Comparison of ENCODE assay signal across 7 cellular contexts in the genomic region with DNA sequence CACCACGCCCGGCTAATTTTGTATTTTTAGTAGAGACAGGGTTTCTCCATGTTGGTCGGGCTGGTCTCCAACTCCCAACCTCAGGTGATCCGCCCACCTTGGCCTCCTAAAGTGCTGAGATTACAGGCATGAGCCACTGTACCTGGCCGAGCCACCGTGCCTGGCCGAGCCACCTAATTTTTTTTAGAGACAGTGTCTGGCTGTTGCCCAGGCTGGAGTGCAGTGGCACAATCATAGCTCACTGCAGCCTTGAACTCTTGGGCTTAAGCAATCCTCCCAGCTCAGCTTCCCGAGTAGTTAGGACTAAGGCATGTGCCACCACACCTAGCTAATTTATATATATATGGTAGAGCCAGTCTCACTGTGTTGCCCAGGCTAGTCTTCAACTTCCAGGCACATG. TPM values are rescaled to one million over a fixed set of nuclear protein-coding genes. Genes with fewer than 3 reads are reported as not detected.
DNase-seq lines count a peak whose midpoint lies in the region; ATAC-seq and TF ChIP-seq lines count a peak whose summit lies in the region.
"Not testable (repeated sequence)": the region's sequence is repeated elsewhere in the genome, so short reads cannot be mapped to it uniquely, and the experiment has no call there.

No MANE protein-coding gene starts in this region.

- H2AFZ ChIP-seq in OCI-LY7 (ENCODE audit: low read length), result not testable (repeated sequence)

- not testable (repeated sequence) for TF ChIP-seq CTCF in OCI-LY7 (conservative IDR thresholded peaks at IDR 0.05; ENCODE audit: low read length); body of pancreas (IDR thresholded peaks at IDR 0.05); left ventricle myocardium inferior (IDR thresholded peaks at IDR 0.05; ENCODE audit: borderline replicate concordance); psoas muscle (IDR thresholded peaks at IDR 0.05)

- intact Hi-C loops in CD4-positive, alpha-beta memory T cell (cut with micrococcal nuclease); OCI-LY7 (cut with micrococcal nuclease; ENCODE audit: unreplicated experiment); body of pancreas (cut with DNase I); left ventricle myocardium inferior (cut with micrococcal nuclease): not testable (repeated sequence)
- intact Hi-C loops in activated CD4-positive, alpha-beta memory T cell treated with anti-CD3 and anti-CD28 coated beads for 36 hours (cut with micrococcal nuclease), result loop anchor here (1.0 kb wide), 1 partner anchor 39 kb away; no protein-coding TSS in a partner anchor
- intact Hi-C loops in naive thymus-derived CD4-positive, alpha-beta T cell (cut with micrococcal nuclease), result loop anchor here in 1 of 2 donors (10.0 kb wide), 1 partner anchor 239 kb away; a partner anchor contains a TSS
- intact Hi-C loops in psoas muscle (cut with DNase I), result loop anchor here in 1 of 2 donors (10.0 kb wide), 1 partner anchor 59 kb away; no protein-coding TSS in a partner anchor

- peak overlapping the region in 1 of 8 donors; percentile 6 for H3K4me3 Mint-ChIP-seq in CD4-positive, alpha-beta memory T cell
- H3K4me3 Mint-ChIP-seq in activated CD4-positive, alpha-beta memory T cell treated with anti-CD3 and anti-CD28 coated beads for 36 hours; naive thymus-derived CD4-positive, alpha-beta T cell: not testable (repeated sequence)

- not testable (repeated sequence) for TF ChIP-seq POLR2A in body of pancreas (IDR thresholded peaks at IDR 0.05)

- peak overlapping the region in 4 of 7 donors; percentile 40 to 59 (median 51) for H3K27ac Mint-ChIP-seq in CD4-positive, alpha-beta memory T cell
- H3K27ac Mint-ChIP-seq in activated CD4-positive, alpha-beta memory T cell treated with anti-CD3 and anti-CD28 coated beads for 36 hours, result peak overlapping the region; percentile 13
- peak overlapping the region in 6 of 9 donors; percentile 4 to 76 (median 47) for H3K27ac Mint-ChIP-seq in naive thymus-derived CD4-positive, alpha-beta T cell

- DNase-seq in CD4-positive, alpha-beta memory T cell; OCI-LY7 (ENCODE audit: low spot score); activated CD4-positive, alpha-beta memory T cell treated with anti-CD3 and anti-CD28 coated beads for 36 hours; left ventricle myocardium inferior; naive thymus-derived CD4-positive, alpha-beta T cell: not testable (repeated sequence)
- peak; percentile 25 to 57 (median 44) for DNase-seq in body of pancreas
- peak in 1 of 2 donors; percentile 53 for DNase-seq in psoas muscle

- peaks cover 11% of the 10 kb centered on the region for H3K36me3 ChIP-seq in CD4-positive, alpha-beta memory T cell (ENCODE audit: insufficient read depth, low read length)
- H3K36me3 ChIP-seq in OCI-LY7 (ENCODE audit: insufficient read depth, low read length) (peaks cover 69% of the 10 kb centered on the region), left ventricle myocardium inferior (peaks cover 11% of the 10 kb centered on the region), psoas muscle (ENCODE audit: insufficient read depth in 1 of 2, low read depth in 1 of 2) (peaks cover 3 to 17% of the 10 kb centered on the region in 2 donors)
- H3K36me3 ChIP-seq in body of pancreas (replicated peaks in 1 of 2; ENCODE audit: insufficient read depth in 1 of 2, low read depth in 2 of 2); naive thymus-derived CD4-positive, alpha-beta T cell (ENCODE audit: control insufficient read depth in 2 of 3, insufficient read depth in 3 of 3, low read length in 3 of 3): not testable (repeated sequence)

- H3K4me1 ChIP-seq in CD4-positive, alpha-beta memory T cell (ENCODE audit: insufficient read depth, low read length), result peaks cover 40% of the 10 kb centered on the region
- peaks cover 64% of the 10 kb centered on the region for H3K4me1 ChIP-seq in OCI-LY7 (ENCODE audit: insufficient read depth, low read length, poor library complexity, severe bottlenecking)
- peaks cover 33% of the 10 kb centered on the region for H3K4me1 ChIP-seq in body of pancreas
- peaks cover 73% of the 10 kb centered on the region for H3K4me1 ChIP-seq in left ventricle myocardium inferior
- H3K4me1 ChIP-seq in naive thymus-derived CD4-positive, alpha-beta T cell (ENCODE audit: control insufficient read depth in 2 of 2, insufficient read depth in 2 of 2, low read length in 2 of 2); psoas muscle: not testable (repeated sequence)

- 52 to 58% methylated on average over 8 of the region's 8 CpGs for WGBS in body of pancreas, 2 donors
- WGBS in psoas muscle, 3 donors, result 53 to 63% (median 58%) methylated on average over 6 to 8 of the region's 8 CpGs

- not testable (repeated sequence) for H3K9me3 ChIP-seq in CD4-positive, alpha-beta memory T cell (ENCODE audit: control insufficient read depth in 1 of 2, low read length in 2 of 2); OCI-LY7 (ENCODE audit: low read length); body of pancreas; left ventricle myocardium inferior (replicated peaks); naive thymus-derived CD4-positive, alpha-beta T cell (ENCODE audit: control insufficient read depth in 2 of 3, low read length in 3 of 3); psoas muscle

- POLR2A ChIA-PET in CD4-positive, alpha-beta memory T cell (lab: Charles Lee; ENCODE audit: partially characterized antibody), result interaction anchor here (1.3 to 6.2 kb wide), 7 partner anchors 22 to 105 kb away, joined by 4 to 139 read pairs (median 42); a partner anchor contains a TSS
- POLR2A ChIA-PET in OCI-LY7 (lab: Charles Lee), result interaction anchor here (1.8 to 2.8 kb wide), 2 partner anchors 9 to 27 kb away, joined by 4 to 16 read pairs; no protein-coding TSS in a partner anchor
- POLR2A ChIA-PET in activated CD4-positive, alpha-beta memory T cell treated with anti-CD3 and anti-CD28 coated beads for 36 hours (lab: Charles Lee), result interaction anchor here (1.2 to 4.5 kb wide), 5 partner anchors 9 to 30 kb away, joined by 3 to 57 read pairs (median 4); no protein-coding TSS in a partner anchor
- POLR2A ChIA-PET in naive thymus-derived CD4-positive, alpha-beta T cell (lab: Charles Lee), result interaction anchor here (0.6 to 8.0 kb wide), 5 partner anchors 23 to 1009 kb away, joined by 3 to 61 read pairs (median 4); a partner anchor contains a TSS

- peaks cover 82% of the 10 kb centered on the region for H3K79me2 ChIP-seq in OCI-LY7 (ENCODE audit: insufficient read depth, low read depth, low read length)

- not testable (repeated sequence) for H3K27me3 ChIP-seq in CD4-positive, alpha-beta memory T cell (ENCODE audit: insufficient read depth, low read length); body of pancreas; left ventricle myocardium inferior (ENCODE audit: low read depth); naive thymus-derived CD4-positive, alpha-beta T cell (ENCODE audit: control insufficient read depth in 2 of 2, insufficient read depth in 2 of 2, low read length in 2 of 2); psoas muscle (ENCODE audit: insufficient read depth in 3 of 3, low read length in 2 of 3)

- not testable (repeated sequence) for BruUV-seq in OCI-LY7 (replicated peaks; lab: Mats Ljungman, UMichigan)

- H4K20me1 ChIP-seq in OCI-LY7 (ENCODE audit: insufficient read depth, low read length), result peaks cover 21% of the 10 kb centered on the region

- not testable (repeated sequence) for H3K4me3 ChIP-seq in CD4-positive, alpha-beta memory T cell (ENCODE audit: low read length in 2 of 2); OCI-LY7 (ENCODE audit: low read depth, low read length, poor library complexity, severe bottlenecking); body of pancreas; left ventricle myocardium inferior; naive thymus-derived CD4-positive, alpha-beta T cell (ENCODE audit: low read length); psoas muscle

- H3K27ac ChIP-seq in CD4-positive, alpha-beta memory T cell (ENCODE audit: low read depth, low read length); OCI-LY7 (ENCODE audit: low read depth, low read length, poor library complexity, severe bottlenecking); naive thymus-derived CD4-positive, alpha-beta T cell (ENCODE audit: low read depth, low read length): not testable (repeated sequence)
- H3K27ac ChIP-seq in body of pancreas, result peak overlapping the region in 1 of 4 donors; percentile 32
- H3K27ac ChIP-seq in left ventricle myocardium inferior (replicated peaks), result peak overlapping the region; percentile 27
- H3K27ac ChIP-seq in psoas muscle, result peak overlapping the region; percentile 38

- H3K36me3 Mint-ChIP-seq in CD4-positive, alpha-beta memory T cell, result peaks cover 12 to 28% of the 10 kb centered on the region in 2 donors
- peaks cover 54% of the 10 kb centered on the region for H3K36me3 Mint-ChIP-seq in activated CD4-positive, alpha-beta memory T cell treated with anti-CD3 and anti-CD28 coated beads for 36 hours
- peaks cover 0 to 49% (median 4%) of the 10 kb centered on the region in 5 donors for H3K36me3 Mint-ChIP-seq in naive thymus-derived CD4-positive, alpha-beta T cell

- not testable (repeated sequence) for H3K27me3 Mint-ChIP-seq in CD4-positive, alpha-beta memory T cell; activated CD4-positive, alpha-beta memory T cell treated with anti-CD3 and anti-CD28 coated beads for 36 hours; naive thymus-derived CD4-positive, alpha-beta T cell

- H3K9me2 ChIP-seq in OCI-LY7 (ENCODE audit: insufficient read depth, low read length), result not testable (repeated sequence)

- not testable (repeated sequence) for H3K9me3 Mint-ChIP-seq in CD4-positive, alpha-beta memory T cell; activated CD4-positive, alpha-beta memory T cell treated with anti-CD3 and anti-CD28 coated beads for 36 hours; naive thymus-derived CD4-positive, alpha-beta T cell

- ATAC-seq in body of pancreas; naive thymus-derived CD4-positive, alpha-beta T cell; psoas muscle: not testable (repeated sequence)

- CTCF ChIA-PET in CD4-positive, alpha-beta memory T cell (lab: Charles Lee; ENCODE audit: partially characterized antibody), result interaction anchor here (1.1 to 1.4 kb wide), 5 partner anchors 11 to 105 kb away, joined by 3 to 4 read pairs (median 4); no protein-coding TSS in a partner anchor
- CTCF ChIA-PET in OCI-LY7 (lab: Charles Lee; ENCODE audit: unreplicated experiment), result interaction anchor here (0.9 kb wide), 1 partner anchor 21 kb away, joined by 3 read pairs; no protein-coding TSS in a partner anchor
- CTCF ChIA-PET in activated CD4-positive, alpha-beta memory T cell treated with anti-CD3 and anti-CD28 coated beads for 36 hours (lab: Charles Lee), result interaction anchor here (0.6 to 6.9 kb wide), 6 partner anchors 10 to 609 kb away, joined by 3 to 49 read pairs (median 3); no protein-coding TSS in a partner anchor
- CTCF ChIA-PET in naive thymus-derived CD4-positive, alpha-beta T cell (lab: Charles Lee), result interaction anchor here (0.6 kb wide), 1 partner anchor 781 kb away, joined by 3 read pairs; no protein-coding TSS in a partner anchor

- H3K4me2 ChIP-seq in OCI-LY7 (ENCODE audit: low read length), result peak overlapping the region; percentile 16; the same call in 1 of the 2 replicates

- peaks cover 34 to 64% (median 48%) of the 10 kb centered on the region in 4 donors for H3K4me1 Mint-ChIP-seq in CD4-positive, alpha-beta memory T cell
- H3K4me1 Mint-ChIP-seq in activated CD4-positive, alpha-beta memory T cell treated with anti-CD3 and anti-CD28 coated beads for 36 hours (ENCODE audit: low read depth), result peaks cover 63% of the 10 kb centered on the region
- H3K4me1 Mint-ChIP-seq in naive thymus-derived CD4-positive, alpha-beta T cell, result peaks cover 24 to 66% (median 50%) of the 10 kb centered on the region in 7 donors

RNA-seq across cellular contexts. Expression of a gene that starts 2.6 kb away (rescaled TPM):
- 100 to 1,000 TPM; 109 to 112 TPM for total RNA-seq in CD4-positive, alpha-beta memory T cell
- polyA plus RNA-seq in CD4-positive, alpha-beta memory T cell, result 10 to 100 TPM; 14.5 to 23.6 TPM
- total RNA-seq in OCI-LY7 (2014; rRNA removed; shearing (Covaris generic)), result 132 and 167 TPM in 2 replicates
- total RNA-seq in OCI-LY7 (2022) (312 and 330 TPM in 2 replicates), body of pancreas (10 to 100 TPM; 40.2 to 68.6 TPM), left ventricle myocardium inferior (74.5 TPM), psoas muscle (10 to 100 TPM; 36.3 to 47.0 (median 43.6) TPM)
- total RNA-seq in activated CD4-positive, alpha-beta memory T cell treated with anti-CD3 and anti-CD28 coated beads for 36 hours, result 100 to 1,000 TPM; 131 to 137 TPM
- total RNA-seq in naive thymus-derived CD4-positive, alpha-beta T cell, result 100 to 1,000 TPM in 3 of 5 experiments, 10 to 100 TPM in 2; 71.5 to 117 (median 101) TPM
- 10 to 100 TPM; 17.4 to 21.0 TPM for polyA plus RNA-seq in naive thymus-derived CD4-positive, alpha-beta T cell
- polyA plus RNA-seq in psoas muscle, result 10 to 100 TPM; 21.0 to 24.1 (median 23.8) TPM

RNA-seq across cellular contexts. Expression of a gene that starts 35.0 kb away (rescaled TPM):
- total RNA-seq in CD4-positive, alpha-beta memory T cell, result 10 to 100 TPM; 23.2 to 27.8 TPM
- polyA plus RNA-seq in CD4-positive, alpha-beta memory T cell, result 1 to 10 TPM; 1.2 to 2.7 TPM
- total RNA-seq in OCI-LY7 (2014; rRNA removed; shearing (Covaris generic)), result 21.7 and 23.8 TPM in 2 replicates
- 17.3 and 17.4 TPM in 2 replicates for total RNA-seq in OCI-LY7 (2022)
- total RNA-seq in activated CD4-positive, alpha-beta memory T cell treated with anti-CD3 and anti-CD28 coated beads for 36 hours, result 10 to 100 TPM; 16.1 to 17.6 TPM
- 10 to 100 TPM in 1 of 2 donors, 1 to 10 TPM in 1; 3.1 to 13.5 TPM for total RNA-seq in body of pancreas
- total RNA-seq in left ventricle myocardium inferior, result 3.9 TPM
- total RNA-seq in naive thymus-derived CD4-positive, alpha-beta T cell, result 10 to 100 TPM; 13.7 to 22.8 (median 18.2) TPM
- polyA plus RNA-seq in naive thymus-derived CD4-positive, alpha-beta T cell, result 1 to 10 TPM; 4.5 to 9.1 TPM
- 1 to 10 TPM; 2.8 to 7.7 (median 5.5) TPM for total RNA-seq in psoas muscle
- polyA plus RNA-seq in psoas muscle, result 1 to 10 TPM; 2.2 to 7.8 (median 3.9) TPM
